ENCODE assay signal across 4 cellular contexts in genomic region chr6:169332250-169332649, GRCh38.
"Had no signal": no experiment of that assay in that cellular context is flagged by ENCODE, and none has a peak within 500 bp of the region (broad histone marks: within the 10 kb centered on the region; RNA-seq: fewer than 3 reads in every experiment).

No MANE protein-coding gene starts in this region.

- DNase-seq: IMR-90, KBM-7 had no signal

- H3K4me3 ChIP-seq: K562 had no signal

- H3K27ac ChIP-seq: HL-60 had no signal
